Comparison of ENCODE assay signal across 1 cellular context in genomic region chr3:54211097-54211496, GRCh38.
TF ChIP-seq lines count a peak whose summit lies in the region.

No MANE protein-coding gene starts in this region.

TF ChIP-seq in WTC11, 78 proteins besides CTCF, POLR2A, EP300 and RAD21 (continued from another document):
- TF ChIP-seq ZNF532 (CRISPR knock-in tag; IDR thresholded peaks at IDR 0.05; ENCODE audit: borderline replicate concordance) (no peak), NR2C2 (CRISPR knock-in tag; IDR thresholded peaks at IDR 0.05) (no peak), CBFB (CRISPR knock-in tag; IDR thresholded peaks at IDR 0.05; ENCODE audit: low read depth) (no peak), ESRRA (CRISPR knock-in tag; IDR thresholded peaks at IDR 0.05; ENCODE audit: borderline replicate concordance) (no peak), ZNF263 (CRISPR knock-in tag; IDR thresholded peaks at IDR 0.05; ENCODE audit: low read depth) (no peak), ZNF281 (CRISPR knock-in tag; IDR thresholded peaks at IDR 0.05) (no peak), ZNF396 (CRISPR knock-in tag; IDR thresholded peaks at IDR 0.05; ENCODE audit: borderline replicate concordance) (no peak), OVOL2 (CRISPR knock-in tag; IDR thresholded peaks at IDR 0.05; ENCODE audit: borderline replicate concordance) (no peak), PRRX2 (CRISPR knock-in tag; IDR thresholded peaks at IDR 0.05) (no peak), USF2 (CRISPR knock-in tag; IDR thresholded peaks at IDR 0.05) (no peak), E2F5 (CRISPR knock-in tag; IDR thresholded peaks at IDR 0.05) (no peak)
